Comparison of ENCODE assay signal across 1 cellular context in the genomic region with DNA sequence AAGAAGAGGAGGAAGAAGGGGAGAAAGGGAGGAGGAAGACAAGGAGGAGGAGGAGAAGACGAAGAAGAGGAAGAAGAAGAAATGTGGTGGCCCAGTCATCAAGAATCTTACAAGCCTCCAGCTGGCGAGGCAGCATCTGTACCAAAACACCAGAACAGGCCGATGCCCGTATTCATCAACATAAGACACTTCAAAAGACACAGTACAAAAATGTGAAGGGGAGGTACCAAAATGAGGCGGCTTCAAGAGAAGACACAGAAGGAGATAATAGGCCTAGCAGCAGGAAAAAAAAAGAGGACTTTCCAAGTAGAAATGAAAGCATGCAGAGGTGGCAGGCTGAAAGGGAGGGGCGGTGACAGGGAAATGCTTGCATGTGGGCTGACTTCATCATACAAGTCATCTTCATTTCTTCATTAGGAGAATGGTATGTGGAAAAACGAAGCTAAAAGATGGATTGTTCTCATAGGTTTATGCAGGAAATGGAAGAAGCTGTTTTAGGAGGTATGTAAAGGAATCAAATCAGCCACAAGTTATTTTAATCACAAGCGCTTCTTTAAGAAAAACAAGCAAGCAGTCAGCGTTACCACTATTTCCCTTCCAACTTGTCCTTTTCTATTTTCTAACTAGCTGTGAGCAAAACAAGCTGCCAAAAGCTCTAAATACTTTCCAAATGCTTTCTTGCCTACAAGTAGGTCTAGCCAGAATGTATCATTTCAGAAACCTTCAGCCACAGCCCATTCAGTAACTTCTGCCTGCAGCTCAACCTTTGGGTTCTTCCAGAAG.
TF ChIP-seq lines count a peak whose summit lies in the region.

No MANE protein-coding gene starts in this region.

TF ChIP-seq in WTC11, 78 proteins besides CTCF, POLR2A, EP300 and RAD21 (continued from another document):
- TF ChIP-seq, protein P1, sequence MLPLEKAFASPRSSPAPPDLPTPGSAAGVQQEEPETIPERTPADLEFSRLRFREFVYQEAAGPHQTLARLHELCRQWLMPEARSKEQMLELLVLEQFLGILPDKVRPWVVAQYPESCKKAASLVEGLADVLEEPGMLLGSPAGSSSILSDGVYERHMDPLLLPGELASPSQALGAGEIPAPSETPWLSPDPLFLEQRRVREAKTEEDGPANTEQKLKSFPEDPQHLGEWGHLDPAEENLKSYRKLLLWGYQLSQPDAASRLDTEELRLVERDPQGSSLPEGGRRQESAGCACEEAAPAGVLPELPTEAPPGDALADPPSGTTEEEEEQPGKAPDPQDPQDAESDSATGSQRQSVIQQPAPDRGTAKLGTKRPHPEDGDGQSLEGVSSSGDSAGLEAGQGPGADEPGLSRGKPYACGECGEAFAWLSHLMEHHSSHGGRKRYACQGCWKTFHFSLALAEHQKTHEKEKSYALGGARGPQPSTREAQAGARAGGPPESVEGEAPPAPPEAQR (CRISPR knock-in tag; IDR thresholded peaks at IDR 0.05): no peak
- TF ChIP-seq, protein P2, sequence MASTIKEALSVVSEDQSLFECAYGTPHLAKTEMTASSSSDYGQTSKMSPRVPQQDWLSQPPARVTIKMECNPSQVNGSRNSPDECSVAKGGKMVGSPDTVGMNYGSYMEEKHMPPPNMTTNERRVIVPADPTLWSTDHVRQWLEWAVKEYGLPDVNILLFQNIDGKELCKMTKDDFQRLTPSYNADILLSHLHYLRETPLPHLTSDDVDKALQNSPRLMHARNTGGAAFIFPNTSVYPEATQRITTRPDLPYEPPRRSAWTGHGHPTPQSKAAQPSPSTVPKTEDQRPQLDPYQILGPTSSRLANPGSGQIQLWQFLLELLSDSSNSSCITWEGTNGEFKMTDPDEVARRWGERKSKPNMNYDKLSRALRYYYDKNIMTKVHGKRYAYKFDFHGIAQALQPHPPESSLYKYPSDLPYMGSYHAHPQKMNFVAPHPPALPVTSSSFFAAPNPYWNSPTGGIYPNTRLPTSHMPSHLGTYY (CRISPR knock-in tag; IDR thresholded peaks at IDR 0.05): no peak
- TF ChIP-seq SMAD3 (CRISPR knock-in tag; IDR thresholded peaks at IDR 0.05; ENCODE audit: borderline replicate concordance) (no peak), NFYB (CRISPR knock-in tag; conservative IDR thresholded peaks at IDR 0.05; ENCODE audit: low read depth) (no peak), MYBL2 (CRISPR knock-in tag; IDR thresholded peaks at IDR 0.05) (no peak), FOXP1 (CRISPR knock-in tag; IDR thresholded peaks at IDR 0.05; ENCODE audit: borderline replicate concordance) (no peak), ELF4 (CRISPR knock-in tag; IDR thresholded peaks at IDR 0.05; ENCODE audit: low read depth) (no peak)
- TF ChIP-seq, protein P3, sequence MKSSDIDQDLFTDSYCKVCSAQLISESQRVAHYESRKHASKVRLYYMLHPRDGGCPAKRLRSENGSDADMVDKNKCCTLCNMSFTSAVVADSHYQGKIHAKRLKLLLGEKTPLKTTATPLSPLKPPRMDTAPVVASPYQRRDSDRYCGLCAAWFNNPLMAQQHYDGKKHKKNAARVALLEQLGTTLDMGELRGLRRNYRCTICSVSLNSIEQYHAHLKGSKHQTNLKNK (CRISPR knock-in tag; IDR thresholded peaks at IDR 0.05): no peak
- TF ChIP-seq, protein P4, sequence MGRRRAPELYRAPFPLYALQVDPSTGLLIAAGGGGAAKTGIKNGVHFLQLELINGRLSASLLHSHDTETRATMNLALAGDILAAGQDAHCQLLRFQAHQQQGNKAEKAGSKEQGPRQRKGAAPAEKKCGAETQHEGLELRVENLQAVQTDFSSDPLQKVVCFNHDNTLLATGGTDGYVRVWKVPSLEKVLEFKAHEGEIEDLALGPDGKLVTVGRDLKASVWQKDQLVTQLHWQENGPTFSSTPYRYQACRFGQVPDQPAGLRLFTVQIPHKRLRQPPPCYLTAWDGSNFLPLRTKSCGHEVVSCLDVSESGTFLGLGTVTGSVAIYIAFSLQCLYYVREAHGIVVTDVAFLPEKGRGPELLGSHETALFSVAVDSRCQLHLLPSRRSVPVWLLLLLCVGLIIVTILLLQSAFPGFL (CRISPR knock-in tag; IDR thresholded peaks at IDR 0.05; ENCODE audit: borderline replicate concordance): no peak
- TF ChIP-seq, protein P5, sequence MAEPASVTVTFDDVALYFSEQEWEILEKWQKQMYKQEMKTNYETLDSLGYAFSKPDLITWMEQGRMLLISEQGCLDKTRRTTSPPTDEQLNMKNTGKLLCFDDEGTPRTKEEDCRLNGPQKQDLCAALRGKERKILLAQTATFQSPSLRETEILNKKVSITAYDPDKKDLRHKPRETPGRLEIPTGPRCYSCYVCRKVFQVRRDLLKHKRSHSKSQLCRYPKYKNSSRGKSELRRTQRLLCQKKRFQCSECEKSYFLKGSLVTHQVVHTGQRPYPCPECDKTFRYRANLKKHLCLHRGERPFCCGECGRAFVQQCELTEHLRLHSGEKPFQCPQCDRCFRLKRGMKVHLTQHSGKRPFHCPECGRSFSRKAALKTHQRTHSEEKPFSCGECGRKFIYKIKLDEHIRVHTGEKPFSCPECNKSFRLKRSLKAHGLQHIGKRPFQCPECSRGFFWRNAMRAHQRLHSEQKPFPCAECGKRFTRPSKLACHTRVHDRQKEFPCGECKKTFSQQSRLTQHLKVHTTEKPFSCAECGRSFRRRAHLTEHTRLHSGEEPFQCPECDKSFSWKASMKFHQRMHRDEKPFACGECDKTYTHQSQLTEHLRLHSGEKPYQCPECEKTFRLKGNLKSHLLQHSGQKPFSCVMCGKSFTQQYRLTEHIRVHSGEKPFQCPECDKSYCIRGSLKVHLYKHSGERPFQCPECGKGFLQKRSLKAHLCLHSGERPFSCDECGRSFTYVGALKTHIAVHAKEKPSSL (CRISPR knock-in tag; conservative IDR thresholded peaks at IDR 0.05): no peak
- TF ChIP-seq, protein P6, sequence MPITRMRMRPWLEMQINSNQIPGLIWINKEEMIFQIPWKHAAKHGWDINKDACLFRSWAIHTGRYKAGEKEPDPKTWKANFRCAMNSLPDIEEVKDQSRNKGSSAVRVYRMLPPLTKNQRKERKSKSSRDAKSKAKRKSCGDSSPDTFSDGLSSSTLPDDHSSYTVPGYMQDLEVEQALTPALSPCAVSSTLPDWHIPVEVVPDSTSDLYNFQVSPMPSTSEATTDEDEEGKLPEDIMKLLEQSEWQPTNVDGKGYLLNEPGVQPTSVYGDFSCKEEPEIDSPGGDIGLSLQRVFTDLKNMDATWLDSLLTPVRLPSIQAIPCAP (CRISPR knock-in tag; IDR thresholded peaks at IDR 0.05): no peak
TF ChIP-seq in WTC11: peak in this region for 0.
